ENCODE assay signal across 9 cellular contexts in the genomic region with DNA sequence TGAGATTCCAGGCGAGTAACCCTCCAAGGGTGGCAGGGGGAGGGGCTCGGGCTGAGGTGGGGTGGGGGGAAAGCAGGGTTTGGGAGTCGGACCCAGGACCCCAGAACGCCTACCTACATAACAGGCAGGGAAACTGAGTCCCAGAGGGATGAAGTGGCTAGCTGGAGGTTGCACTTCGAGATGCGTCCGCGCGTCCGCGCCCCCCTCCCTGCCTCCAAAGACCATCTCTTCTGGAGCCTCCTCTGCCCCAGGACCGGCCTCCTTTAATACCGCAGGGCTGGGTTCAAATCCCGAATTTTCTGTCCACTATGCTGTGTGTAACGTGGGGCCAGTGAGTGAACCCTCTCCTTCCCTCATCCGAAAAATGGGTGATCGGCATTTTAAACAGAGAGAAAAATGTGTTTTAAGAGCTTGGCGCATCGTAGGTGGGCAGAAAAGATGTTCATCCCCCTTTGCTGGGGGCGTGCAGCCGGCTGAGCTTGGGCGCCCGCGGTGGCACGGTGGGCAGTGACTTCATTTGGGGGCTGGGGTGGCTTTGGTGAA. TPM values are rescaled to one million over a fixed set of nuclear protein-coding genes. Genes with fewer than 3 reads are reported as not detected.
DNase-seq lines count a peak whose midpoint lies in the region; ATAC-seq and TF ChIP-seq lines count a peak whose summit lies in the region.
"Had no signal": no experiment of that assay in that cellular context is flagged by ENCODE, and none has a peak within 500 bp of the region (broad histone marks: within the 10 kb centered on the region; RNA-seq: fewer than 3 reads in every experiment).

No MANE protein-coding gene starts in this region.

- BruUV-seq in A673 (replicated peaks; lab: Mats Ljungman, UMichigan), result no TSS peak

- H3K9me3 ChIP-seq in A673 (ENCODE audit: low read depth, low read length, poor library complexity, severe bottlenecking) (no peaks in the 10 kb centered on the region), HAP-1 (no peaks in the 10 kb centered on the region), colonic mucosa (no peaks in the 10 kb centered on the region)

- in situ Hi-C loops in HAP-1 (cut with MboI; ENCODE audit: low sequenced_read_pairs), result no loop called here

- H3K27ac Mint-ChIP-seq in naive thymus-derived CD8-positive, alpha-beta T cell, result peak overlapping the region in 5 of 10 donors; percentile 9 to 47 (median 28)

- peak overlapping the region; percentile 52 to 72 for H3K9ac ChIP-seq in colonic mucosa (ENCODE audit: low read depth in 2 of 2, low read length in 2 of 2)

- H3K27me3 Mint-ChIP-seq in naive thymus-derived CD8-positive, alpha-beta T cell, result peaks cover 0 to 9% (median 2%) of the 10 kb centered on the region in 5 donors

- H3K4me3 ChIP-seq in A673 (ENCODE audit: low read depth, low read length, poor library complexity, severe bottlenecking), result peak overlapping the region; percentile 10
- peak overlapping the region; percentile 32 for H3K4me3 ChIP-seq in HAP-1
- H3K4me3 ChIP-seq in colonic mucosa, result peak overlapping the region; percentile 45

- TF ChIP-seq CTCF in A673 (conservative IDR thresholded peaks at IDR 0.05; ENCODE audit: low read depth, low read length), result no peak
- TF ChIP-seq CTCF in colonic mucosa (IDR thresholded peaks at IDR 0.05), result no peak

- H3K4me1 ChIP-seq in A673 (ENCODE audit: insufficient read depth, low read length, poor library complexity, severe bottlenecking), result peaks cover 4% of the 10 kb centered on the region
- H3K4me1 ChIP-seq in HAP-1, result peaks cover 4% of the 10 kb centered on the region
- peaks cover 21% of the 10 kb centered on the region for H3K4me1 ChIP-seq in colonic mucosa

- DNase-seq in A673 (ENCODE audit: low spot score) (no peak), HAP-1 (ENCODE audit: low spot score in 2 of 2) (no peak), colonic mucosa (no peak), SHP77 (lab: John Stamatoyannopoulos, UW) (no peak), islet precursor cell (no peak), NCI-H526 treated with DMSO at 0.1 percent for 48 hours (lab: John Stamatoyannopoulos, UW) (no peak)
- no peak for DNase-seq in naive thymus-derived CD8-positive, alpha-beta T cell
- DNase-seq: cerebellar nuclear complex had no signal

- H3K36me3 ChIP-seq in A673 (ENCODE audit: insufficient read depth, low read length, poor library complexity, severe bottlenecking), result no peaks in the 10 kb centered on the region
- H3K36me3 ChIP-seq in HAP-1 (replicated peaks), result no peaks in the 10 kb centered on the region
- H3K36me3 ChIP-seq in colonic mucosa, result no peaks in the 10 kb centered on the region

- no peaks in the 10 kb centered on the region for H3K9me3 Mint-ChIP-seq in naive thymus-derived CD8-positive, alpha-beta T cell

- peak overlapping the region; percentile 75 to 90 (median 80) for H3K4me3 Mint-ChIP-seq in naive thymus-derived CD8-positive, alpha-beta T cell

- H3K27me3 ChIP-seq in A673 (replicated peaks; ENCODE audit: insufficient read depth, low read depth, low read length, poor library complexity) (peaks cover 21% of the 10 kb centered on the region), HAP-1 (ENCODE audit: low read depth) (peaks cover 4% of the 10 kb centered on the region; the same call in 1 of the 2 replicates), colonic mucosa (no peaks in the 10 kb centered on the region)

- CTCF ChIA-PET in A673 (lab: Charles Lee), result no interaction called here

- no peak for ATAC-seq in naive thymus-derived CD8-positive, alpha-beta T cell
- no peak for ATAC-seq in HG02642 (IDR thresholded peaks at IDR 0.05; ENCODE audit: poor library complexity, unreplicated experiment)

- H3K27ac ChIP-seq in A673 (ENCODE audit: low read depth, low read length, poor library complexity, severe bottlenecking), result no peak overlapping the region
- H3K27ac ChIP-seq in colonic mucosa, result peak overlapping the region; percentile 75

- POLR2A ChIA-PET in A673 (lab: Charles Lee; ENCODE audit: low non-redundant PET), result interaction anchor here (0.7 kb wide), 1 partner anchor 37 kb away, joined by 8 read pairs; no protein-coding TSS in a partner anchor
- POLR2A ChIA-PET in naive thymus-derived CD8-positive, alpha-beta T cell (lab: Charles Lee), result interaction anchor here (0.5 to 3.3 kb wide), 5 partner anchors 9 to 45 kb away, joined by 3 to 19 read pairs (median 5); partner anchors contain the start of genes APBA3 and MRPL54

- intact Hi-C loops in A673 (cut with micrococcal nuclease; ENCODE audit: unreplicated experiment), result no loop called here
- intact Hi-C loops in colonic mucosa (cut with DNase I), result no loop called here

- no peaks in the 10 kb centered on the region for H3K36me3 Mint-ChIP-seq in naive thymus-derived CD8-positive, alpha-beta T cell

- H3K4me1 Mint-ChIP-seq in naive thymus-derived CD8-positive, alpha-beta T cell, result peaks cover 5 to 31% (median 15%) of the 10 kb centered on the region in 4 donors

RNA-seq across cellular contexts. Expression of gene TJP3, which starts 13.8 kb away (rescaled TPM):
- total RNA-seq in A673 (2021) (0.63 TPM in 1 of 2 replicates, not detected in the other), colonic mucosa (100 to 1,000 TPM; 268 to 296 TPM)
- 10 to 100 TPM; 13.0 TPM for total RNA-seq in naive thymus-derived CD8-positive, alpha-beta T cell
- polyA plus RNA-seq in naive thymus-derived CD8-positive, alpha-beta T cell, result 10 to 100 TPM in 1 of 3 donors, 1 to 10 TPM in 2; 5.2 to 11.1 (median 8.9) TPM

RNA-seq across cellular contexts. Expression of gene PIP5K1C, which starts 21.7 kb away (rescaled TPM):
- total RNA-seq in A673 (2021) (35.5 and 36.8 TPM in 2 replicates), colonic mucosa (10 to 100 TPM; 22.8 to 31.2 TPM)
- 10 to 100 TPM; 30.6 to 32.0 TPM for total RNA-seq in naive thymus-derived CD8-positive, alpha-beta T cell
- 10 to 100 TPM in 1 of 3 donors, 1 to 10 TPM in 2; 3.9 to 10.1 (median 7.4) TPM for polyA plus RNA-seq in naive thymus-derived CD8-positive, alpha-beta T cell

RNA-seq across cellular contexts. Expression of gene APBA3, which starts 39.5 kb away (rescaled TPM):
- total RNA-seq in A673 (2021), result 30.0 and 32.6 TPM in 2 replicates
- 10 to 100 TPM; 21.0 to 29.3 TPM for total RNA-seq in colonic mucosa
- 10 to 100 TPM; 72.8 to 80.4 TPM for total RNA-seq in naive thymus-derived CD8-positive, alpha-beta T cell
- polyA plus RNA-seq in naive thymus-derived CD8-positive, alpha-beta T cell, result 10 to 100 TPM; 25.0 to 33.0 (median 27.1) TPM

RNA-seq across cellular contexts. Expression of gene MRPL54, which starts 40.5 kb away (rescaled TPM):
- 47.2 and 51.3 TPM in 2 replicates for total RNA-seq in A673 (2021)
- 10 to 100 TPM; 73.7 to 86.9 TPM for total RNA-seq in colonic mucosa
- total RNA-seq in naive thymus-derived CD8-positive, alpha-beta T cell, result 10 to 100 TPM; 51.6 to 51.9 TPM
- 100 to 1,000 TPM in 2 of 3 donors, 10 to 100 TPM in 1; 92.5 to 168 (median 120) TPM for polyA plus RNA-seq in naive thymus-derived CD8-positive, alpha-beta T cell

RNA-seq across cellular contexts. Expression of gene RAX2, which starts 50.1 kb away (rescaled TPM):
- total RNA-seq in A673 (2021), result not detected in 2 replicates
- total RNA-seq in colonic mucosa, result not detected
- not detected for total RNA-seq in naive thymus-derived CD8-positive, alpha-beta T cell
- not detected for polyA plus RNA-seq in naive thymus-derived CD8-positive, alpha-beta T cell

Comparison
In these comparisons a context has a peak if more than half of its experiments do, and no peak if none do; other contexts are left out.
1. RNA of gene TJP3, which starts 13.8 kb away (total RNA-seq): 268 to 296 TPM in colonic mucosa; 13.0 TPM in naive thymus-derived CD8-positive, alpha-beta T cell and 0.63 TPM in A673; every median in the first group is over 10 times any median in the second.
2. Peak in every context shown above with its lines, with median percentiles within 50 percentile points of each other: H3K4me3 ChIP-seq.